Comparison of ENCODE assay signal across 16 cellular contexts in genomic region chr11:129061466-129062194, GRCh38.
DNase-seq lines count a peak whose midpoint lies in the region; ATAC-seq, FAIRE-seq and TF ChIP-seq lines count a peak whose summit lies in the region.
"Had no signal": no experiment of that assay in that cellular context is flagged by ENCODE, and none has a peak within 500 bp of the region (broad histone marks: within the 10 kb centered on the region; RNA-seq: fewer than 3 reads in every experiment).

No MANE protein-coding gene starts in this region.

- H3K9ac ChIP-seq in PC-3 (ENCODE audit: low read length) = peak overlapping the region; percentile 70

- H3K36me3 ChIP-seq in PC-3 (ENCODE audit: low read depth, low read length) = no peaks in the 10 kb centered on the region
- H3K36me3 ChIP-seq in bronchial epithelial cell (ENCODE audit: control insufficient read depth, insufficient read depth, low read length) = peaks cover 1% of the 10 kb centered on the region
- peaks cover 0 to 5% of the 10 kb centered on the region in 2 donors for H3K36me3 ChIP-seq in gastrocnemius medialis

- no peak for TF ChIP-seq CTCF in PC-3 (conservative IDR thresholded peaks at IDR 0.05; ENCODE audit: low read depth, low read length)
- TF ChIP-seq CTCF in bronchial epithelial cell (IDR thresholded peaks at IDR 0.05; ENCODE audit: insufficient read depth, low read length, severe bottlenecking) = no peak
- TF ChIP-seq CTCF in gastrocnemius medialis (IDR thresholded peaks at IDR 0.05 in 4 of 5, conservative IDR thresholded peaks at IDR 0.05 in 1 of 5) = no peak

- CTCF ChIA-PET in PC-3 (lab: Charles Lee) = no interaction called here

- TF ChIP-seq POLR2A in gastrocnemius medialis (IDR thresholded peaks at IDR 0.05) = no peak

- POLR2A ChIA-PET in PC-3 (lab: Charles Lee; ENCODE audit: unreplicated experiment) = no interaction called here

- H3K4me1 ChIP-seq in PC-3 (ENCODE audit: insufficient read depth, low read length) = peaks cover 17% of the 10 kb centered on the region
- H3K4me1 ChIP-seq in gastrocnemius medialis = no peaks in the 10 kb centered on the region
- H3K4me1 ChIP-seq: body of pancreas had no signal

- peak overlapping the region; percentile 92 for H3K27ac ChIP-seq in PC-3 (ENCODE audit: low read length)
- no peak overlapping the region for H3K27ac ChIP-seq in gastrocnemius medialis
- H3K27ac ChIP-seq: body of pancreas, skin epidermis had no signal

- no peaks in the 10 kb centered on the region for H3K79me2 ChIP-seq in PC-3 (ENCODE audit: low read length)

- H2AFZ ChIP-seq in PC-3 (ENCODE audit: low read length) = peak overlapping the region; percentile 27; the same call in 1 of the 2 replicates

- peak overlapping the region; percentile 46 for H3K4me3 ChIP-seq in PC-3 (ENCODE audit: low read length)
- no peak overlapping the region for H3K4me3 ChIP-seq in bronchial epithelial cell (ENCODE audit: low read depth, low read length)
- H3K4me3 ChIP-seq in gastrocnemius medialis = no peak overlapping the region
- H3K4me3 ChIP-seq: body of pancreas, skin epidermis had no signal

- H3K9me2 ChIP-seq in PC-3 (replicated peaks; ENCODE audit: low read length) = no peaks in the 10 kb centered on the region

- H3F3A ChIP-seq in PC-3 (ENCODE audit: low read length, unreplicated experiment) = no peaks in the 10 kb centered on the region

- BruUV-seq in PC-3 (replicated peaks; lab: Mats Ljungman, UMichigan) = no TSS peak

- H3K4me2 ChIP-seq in PC-3 (ENCODE audit: low read length) = peak overlapping the region; percentile 76

- no peaks in the 10 kb centered on the region for H3K27me3 ChIP-seq in PC-3 (ENCODE audit: low read length)
- H3K27me3 ChIP-seq in bronchial epithelial cell (ENCODE audit: control insufficient read depth, insufficient read depth, low read length) = no peaks in the 10 kb centered on the region
- H3K27me3 ChIP-seq in gastrocnemius medialis = no peaks in the 10 kb centered on the region
- H3K27me3 ChIP-seq: body of pancreas had no signal

- intact Hi-C loops in PC-3 (cut with micrococcal nuclease) (loop anchor here (2.0 kb wide), 1 partner anchor 37 kb away; no protein-coding TSS in a partner anchor), gastrocnemius medialis (cut with DNase I; ENCODE audit: low total_unique reads) (no loop called here)

- H3K9me3 ChIP-seq in PC-3 (ENCODE audit: low read length) (no peaks in the 10 kb centered on the region), gastrocnemius medialis (no peaks in the 10 kb centered on the region)
- H3K9me3 ChIP-seq: body of pancreas had no signal

- in situ Hi-C loops in gastrocnemius medialis (cut with MboI; ENCODE audit: low sequenced_read_pairs in 4 of 4) = no loop called here

- DNase-seq in GM04504 (ENCODE audit: low read depth) (peak; percentile 13), PC-3 (peak; percentile 95), bronchial epithelial cell (ENCODE audit: low read depth) (peak; percentile 93), renal cortical epithelial cell (ENCODE audit: low read depth) (peak; percentile 31), gastrocnemius medialis (no peak), NCI-H446 treated with DMSO at 0.1 percent for 48 hours (lab: John Stamatoyannopoulos, UW) (no peak), DMS153 treated with DMSO at 0.1 percent for 48 hours (lab: John Stamatoyannopoulos, UW; ENCODE audit: unreplicated experiment) (no peak), SK-N-DZ (ENCODE audit: low spot score) (no peak)
- DNase-seq: activated CD4-positive, alpha-beta T cell treated with anti-CD3 and anti-CD28 coated beads, Interleukin-2, amount 50 U/mL, for 1 hour; body of pancreas; effector memory CD4-positive, alpha-beta T cell; left ventricle myocardium superior; NCI-H2107; nephron progenitor cell; substantia nigra had no signal

- no peaks in the 10 kb centered on the region for H4K20me1 ChIP-seq in PC-3 (ENCODE audit: low read length)

- ATAC-seq in PC-3 (peak; percentile 100), gastrocnemius medialis (no peak)
- ATAC-seq: body of pancreas, left ventricle myocardium superior had no signal

- FAIRE-seq in bronchial epithelial cell (lab: Jason Lieb, UNC) = peak; percentile 50

Comparison
In these comparisons a context has a peak if more than half of its experiments do, and no peak if none do; other contexts are left out.
1. DNase-seq: peak in GM04504 (single experiment), PC-3 (single experiment), bronchial epithelial cell (single experiment) and renal cortical epithelial cell (single experiment); none in gastrocnemius medialis (0 of 2), NCI-H446 treated with DMSO at 0.1 percent for 48 hours (single experiment), DMS153 treated with DMSO at 0.1 percent for 48 hours (single experiment) and SK-N-DZ (single experiment).